8 cellular contexts compared by ENCODE assay signal in the genomic region with DNA sequence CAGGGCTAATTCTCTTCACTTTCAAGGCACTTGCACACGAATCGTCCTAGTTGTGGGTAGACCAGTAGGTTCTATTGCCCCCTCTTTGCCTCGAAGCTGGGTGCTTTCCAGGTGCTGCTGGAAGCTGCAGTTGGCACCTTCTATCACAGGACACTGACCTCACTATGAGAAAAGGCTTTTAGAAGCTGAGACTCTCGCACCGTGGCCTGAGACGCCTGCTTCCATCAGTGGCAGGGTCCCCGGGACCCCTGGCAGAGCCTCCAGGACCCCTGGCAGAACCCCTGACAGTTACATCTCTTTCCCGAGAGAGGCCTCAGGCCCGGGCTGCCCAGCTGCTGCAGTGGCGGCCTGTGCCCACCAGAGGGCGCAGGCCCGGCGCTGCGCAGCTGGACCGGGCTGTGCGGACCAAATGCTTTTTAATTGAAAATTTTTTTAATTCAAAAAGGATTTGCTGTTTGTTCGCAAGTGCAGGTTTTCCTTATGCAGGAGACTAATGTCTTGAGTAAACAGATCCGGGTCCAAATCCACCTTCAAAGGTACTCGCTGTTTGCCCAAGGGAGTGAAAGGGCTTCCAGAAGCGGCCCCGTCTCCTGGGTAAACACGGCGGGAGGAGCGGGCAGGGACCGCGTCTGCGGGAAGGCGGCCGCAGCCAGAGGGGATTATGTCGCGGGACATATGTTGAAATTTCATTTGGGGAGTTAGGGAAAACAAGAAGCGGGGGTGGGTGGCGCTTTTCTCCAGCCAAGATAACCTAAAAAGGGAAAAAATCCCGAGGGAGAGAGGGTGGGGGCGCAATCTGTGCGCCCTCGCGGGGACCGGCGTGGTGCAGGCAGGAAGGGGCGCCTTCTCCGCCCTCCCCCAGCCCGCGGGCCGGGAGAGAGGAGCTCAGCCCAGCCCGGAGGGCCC.
DNase-seq lines count a peak whose midpoint lies in the region; ATAC-seq and TF ChIP-seq lines count a peak whose summit lies in the region.

No MANE protein-coding gene starts in this region.

- H3K27me3 ChIP-seq in muscle layer of duodenum (ENCODE audit: low read depth, low read length) (no peaks in the 10 kb centered on the region), transverse colon (no peaks in the 10 kb centered on the region)

- H3K9me3 ChIP-seq in muscle layer of duodenum (ENCODE audit: control insufficient read depth in 1 of 2, low read length in 2 of 2) (no peaks in the 10 kb centered on the region), transverse colon (no peaks in the 10 kb centered on the region)

- H3K27ac ChIP-seq in muscle layer of duodenum (ENCODE audit: low read length) (no peak overlapping the region), transverse colon (peak overlapping the region in 3 of 4 donors; percentile 37 to 47 (median 43))

- intact Hi-C loops in transverse colon (cut with DNase I; ENCODE audit: low total_unique reads): no loop called here

- TF ChIP-seq EP300 in transverse colon (IDR thresholded peaks at IDR 0.05; ENCODE audit: low read depth): no peak

- H3K36me3 ChIP-seq in muscle layer of duodenum (ENCODE audit: control insufficient read depth in 1 of 2, insufficient read depth in 2 of 2, low read length in 2 of 2): peaks cover 4 to 20% of the 10 kb centered on the region in 2 donors
- no peaks in the 10 kb centered on the region for H3K36me3 ChIP-seq in transverse colon

- TF ChIP-seq CTCF in epithelial cell of proximal tubule (conservative IDR thresholded peaks at IDR 0.05; ENCODE audit: low read depth, low read length): peak; percentile 93
- TF ChIP-seq CTCF in transverse colon (IDR thresholded peaks at IDR 0.05): peak; percentile 91 to 100 (median 100)

- ATAC-seq in GM21576 (IDR thresholded peaks at IDR 0.05; ENCODE audit: unreplicated experiment): no peak

- H3K4me1 ChIP-seq in muscle layer of duodenum (ENCODE audit: control insufficient read depth in 1 of 2, insufficient read depth in 2 of 2, low read length in 2 of 2): peaks cover 0 to 15% of the 10 kb centered on the region in 2 donors
- peaks cover 7 to 14% (median 12%) of the 10 kb centered on the region in 4 donors for H3K4me1 ChIP-seq in transverse colon

- peak; percentile 33 for DNase-seq in activated gamma-delta T cell treated with Interleukin-2 at 50 U/mL for 16 hours
- DNase-seq in activated gamma-delta T cell (lab: John Stamatoyannopoulos, UW): no peak
- peak; percentile 57 for DNase-seq in NCI-H2227 treated with DMSO at 0.1 percent for 48 hours (lab: John Stamatoyannopoulos, UW)
- DNase-seq in activated CD8-positive, alpha-beta memory T cell treated with anti-CD3 and anti-CD28 coated beads, Interleukin-2, amount 50 U/mL, for 4 hours: peak; percentile 44
- DNase-seq in epithelial cell of proximal tubule (ENCODE audit: low read depth): no peak
- DNase-seq in transverse colon: peak; percentile 20

- in situ Hi-C loops in transverse colon (cut with MboI; ENCODE audit: low pct_ligation_motif_present in 1 of 4, low pct_unique_long_range_greater_than_20kb in 1 of 4, low sequenced_read_pairs in 3 of 4): loop anchor here in 3 of 4 donors (10.0 to 25.0 kb wide), 3 partner anchors 56 to 194 kb away; no protein-coding TSS in a partner anchor

- WGBS in transverse colon (ENCODE audit: low coverage in 1 of 2), 2 donors: 6 to 15% methylated on average over 21 to 42 of the region's 46 CpGs

- no peak for TF ChIP-seq POLR2A in transverse colon (IDR thresholded peaks at IDR 0.05)

- peak overlapping the region; percentile 55 for H3K4me3 ChIP-seq in epithelial cell of proximal tubule (ENCODE audit: low read depth, low read length)
- H3K4me3 ChIP-seq in muscle layer of duodenum (ENCODE audit: low read depth in 1 of 2, low read length in 2 of 2): peak overlapping the region; percentile 61 to 72
- peak overlapping the region; percentile 7 to 48 (median 23) for H3K4me3 ChIP-seq in transverse colon

Comparison
In these comparisons a context has a peak if more than half of its experiments do, and no peak if none do; other contexts are left out.
1. DNase-seq: peak in activated gamma-delta T cell treated with Interleukin-2 at 50 U/mL for 16 hours (single experiment), NCI-H2227 treated with DMSO at 0.1 percent for 48 hours (single experiment), activated CD8-positive, alpha-beta memory T cell treated with anti-CD3 and anti-CD28 coated beads, Interleukin-2, amount 50 U/mL, for 4 hours (single experiment) and transverse colon (single experiment); none in activated gamma-delta T cell (single experiment) and epithelial cell of proximal tubule (single experiment).
2. Peak in every context shown above with its lines, with median percentiles within 50 percentile points of each other: H3K4me3 ChIP-seq.